Comparison of ENCODE assay signal across 8 cellular contexts in genomic region chr6:12007915-12008286, GRCh38. TPM values are rescaled to one million over a fixed set of nuclear protein-coding genes. Genes with fewer than 3 reads are reported as not detected.
A peak's percentile ranks its signal among the peaks of the same experiment; 100 is the strongest.
DNase-seq lines count a peak whose midpoint lies in the region; ATAC-seq and TF ChIP-seq lines count a peak whose summit lies in the region.

No MANE protein-coding gene starts in this region.

- WGBS in hepatocyte (ENCODE audit: low lambda C conversion rate, missing lambda C conversion rate), result 26% methylated on average over 4 of the region's 4 CpGs
- WGBS in spleen, 5 donors, result 56 to 69% (median 61%) methylated on average over 4 of the region's 4 CpGs

- H3K27ac Mint-ChIP-seq in activated CD4-positive, alpha-beta memory T cell treated with anti-CD3 and anti-CD28 coated beads for 36 hours, result peak overlapping the region; percentile 98

- peak overlapping the region; percentile 93 for H3K4me3 Mint-ChIP-seq in activated CD4-positive, alpha-beta memory T cell treated with anti-CD3 and anti-CD28 coated beads for 36 hours

- POLR2A ChIA-PET in activated CD4-positive, alpha-beta memory T cell treated with anti-CD3 and anti-CD28 coated beads for 36 hours (lab: Charles Lee), result no interaction called here

- H3K4me2 ChIP-seq in hepatocyte, result peak overlapping the region; percentile 76

- H3K4me3 ChIP-seq in hepatocyte (peak overlapping the region; percentile 70), spleen (peak overlapping the region in 7 of 8 donors; percentile 44 to 91 (median 73))

- CTCF ChIA-PET in activated CD4-positive, alpha-beta memory T cell treated with anti-CD3 and anti-CD28 coated beads for 36 hours (lab: Charles Lee), result no interaction called here

- ATAC-seq in GM19324 (IDR thresholded peaks at IDR 0.05; ENCODE audit: low FRiP score, unreplicated experiment) (no peak), GM18505 (IDR thresholded peaks at IDR 0.05; ENCODE audit: unreplicated experiment) (no peak)

- TF ChIP-seq POLR2A in spleen (IDR thresholded peaks at IDR 0.05) (no peak), GM18505 (IDR thresholded peaks at IDR 0.05; ENCODE audit: borderline replicate concordance, extremely low read depth, insufficient read depth, insufficient read length) (no peak)

- peak overlapping the region; percentile 99 for H3K27ac ChIP-seq in hepatocyte
- peak overlapping the region; percentile 94 to 98 (median 96) for H3K27ac ChIP-seq in spleen

- peaks cover 18% of the 10 kb centered on the region for H3K4me1 Mint-ChIP-seq in activated CD4-positive, alpha-beta memory T cell treated with anti-CD3 and anti-CD28 coated beads for 36 hours (ENCODE audit: low read depth)

- no peaks in the 10 kb centered on the region for H3K9me2 ChIP-seq in hepatocyte (replicated peaks; ENCODE audit: insufficient read depth)

- no peaks in the 10 kb centered on the region for H3K9me3 Mint-ChIP-seq in activated CD4-positive, alpha-beta memory T cell treated with anti-CD3 and anti-CD28 coated beads for 36 hours

- H3K27me3 ChIP-seq in hepatocyte (no peaks in the 10 kb centered on the region), spleen (replicated peaks in 1 of 7) (no peaks in the 10 kb centered on the region)

- no peaks in the 10 kb centered on the region for H3K36me3 ChIP-seq in hepatocyte (replicated peaks; ENCODE audit: insufficient read depth, low read depth)
- H3K36me3 ChIP-seq in spleen, result no peaks in the 10 kb centered on the region

- H3K4me1 ChIP-seq in hepatocyte (ENCODE audit: insufficient read depth) (peaks cover 15% of the 10 kb centered on the region), spleen (peaks cover 9 to 31% (median 24%) of the 10 kb centered on the region in 6 donors)

- H3K79me2 ChIP-seq in hepatocyte, result peaks cover 11% of the 10 kb centered on the region

- intact Hi-C loops in activated CD4-positive, alpha-beta memory T cell treated with anti-CD3 and anti-CD28 coated beads for 36 hours (cut with micrococcal nuclease), result no loop called here
- intact Hi-C loops in spleen (cut with DNase I; ENCODE audit: low total_unique reads), result no loop called here

- H4K20me1 ChIP-seq in hepatocyte (ENCODE audit: insufficient read depth, poor library complexity, severe bottlenecking), result no peaks in the 10 kb centered on the region

- peaks cover 13% of the 10 kb centered on the region for H3K36me3 Mint-ChIP-seq in activated CD4-positive, alpha-beta memory T cell treated with anti-CD3 and anti-CD28 coated beads for 36 hours

- TF ChIP-seq CTCF in hepatocyte (IDR thresholded peaks at IDR 0.05; ENCODE audit: poor library complexity), result no peak
- TF ChIP-seq CTCF in spleen (IDR thresholded peaks at IDR 0.05 in 8 of 11, conservative IDR thresholded peaks at IDR 0.05 in 3 of 11), result no peak

- peak overlapping the region; percentile 61 for H2AFZ ChIP-seq in hepatocyte

- H3K9me3 ChIP-seq in hepatocyte (ENCODE audit: low read depth), result no peaks in the 10 kb centered on the region
- no peaks in the 10 kb centered on the region for H3K9me3 ChIP-seq in spleen

- H3K27me3 Mint-ChIP-seq in activated CD4-positive, alpha-beta memory T cell treated with anti-CD3 and anti-CD28 coated beads for 36 hours, result no peaks in the 10 kb centered on the region

- DNase-seq in DMS53 (lab: John Stamatoyannopoulos, UW) (peak; percentile 23), DMS53 treated with DMSO at 0.1 percent for 48 hours (lab: John Stamatoyannopoulos, UW; ENCODE audit: unreplicated experiment) (no peak), hepatocyte (ENCODE audit: low spot score) (no peak), spleen (no peak), NCI-H748 (lab: John Stamatoyannopoulos, UW; ENCODE audit: unreplicated experiment) (no peak)
- DNase-seq in activated CD4-positive, alpha-beta memory T cell treated with anti-CD3 and anti-CD28 coated beads for 36 hours, result no peak

RNA-seq across cellular contexts. Expression of gene HIVEP1, which starts 4.2 kb away (rescaled TPM):
- total RNA-seq in activated CD4-positive, alpha-beta memory T cell treated with anti-CD3 and anti-CD28 coated beads for 36 hours, result 10 to 100 TPM; 43.2 to 43.8 TPM
- total RNA-seq in hepatocyte (31.5 and 33.7 TPM in 2 replicates), spleen (10 to 100 TPM; 37.8 to 64.1 (median 41.7) TPM)
- polyA plus RNA-seq in hepatocyte (8.1 and 8.7 TPM in 2 replicates), spleen (1 to 10 TPM; 2.8 to 5.6 (median 5.5) TPM)
